Comparison of ENCODE assay signal across 9 cellular contexts in genomic region chr17:74192950-74193781, GRCh38. TPM values are rescaled to one million over a fixed set of nuclear protein-coding genes. Genes with fewer than 3 reads are reported as not detected.
A peak's percentile ranks its signal among the peaks of the same experiment; 100 is the strongest.
DNase-seq lines count a peak whose midpoint lies in the region; ATAC-seq and TF ChIP-seq lines count a peak whose summit lies in the region.
"Had no signal": no experiment of that assay in that cellular context is flagged by ENCODE, and none has a peak within 500 bp of the region (broad histone marks: within the 10 kb centered on the region; RNA-seq: fewer than 3 reads in every experiment).

No MANE protein-coding gene starts in this region.

- 30% methylated on average over 12 of the region's 12 CpGs; no CpG with 5 or more reads in 1 of the 2 donors for WGBS in transverse colon (ENCODE audit: low coverage in 1 of 2), 2 donors

- H3K27ac ChIP-seq in left ventricle myocardium inferior (replicated peaks) (no peak overlapping the region), transverse colon (peak overlapping the region; percentile 16 to 52 (median 34))

- TF ChIP-seq EP300 in transverse colon (IDR thresholded peaks at IDR 0.05; ENCODE audit: low read depth): no peak

- H3K36me3 ChIP-seq in left ventricle myocardium inferior (no peaks in the 10 kb centered on the region), transverse colon (no peaks in the 10 kb centered on the region)

- H3K27me3 Mint-ChIP-seq in activated naive CD8-positive, alpha-beta T cell treated with anti-CD3 and anti-CD28 coated beads, Interleukin-2, amount 50 U/mL, for 24 hours: peaks cover 32% of the 10 kb centered on the region
- H3K27me3 Mint-ChIP-seq in activated naive CD8-positive, alpha-beta T cell treated with anti-CD3 and anti-CD28 coated beads for 36 hours: peaks cover 8% of the 10 kb centered on the region

- TF ChIP-seq CTCF in left ventricle myocardium inferior (IDR thresholded peaks at IDR 0.05; ENCODE audit: borderline replicate concordance) (no peak), transverse colon (IDR thresholded peaks at IDR 0.05) (no peak)

- ATAC-seq in activated naive CD8-positive, alpha-beta T cell treated with anti-CD3 and anti-CD28 coated beads, Interleukin-2, amount 50 U/mL, for 24 hours: peak; percentile 41
- ATAC-seq in HG03135 (IDR thresholded peaks at IDR 0.05; ENCODE audit: unreplicated experiment) (no peak), GM21619 (IDR thresholded peaks at IDR 0.05; ENCODE audit: unreplicated experiment) (no peak), GM18909 (IDR thresholded peaks at IDR 0.05; ENCODE audit: poor library complexity, unreplicated experiment) (no peak)

- no peaks in the 10 kb centered on the region for H3K9me3 Mint-ChIP-seq in activated naive CD8-positive, alpha-beta T cell treated with anti-CD3 and anti-CD28 coated beads, Interleukin-2, amount 50 U/mL, for 24 hours
- H3K9me3 Mint-ChIP-seq in activated naive CD8-positive, alpha-beta T cell treated with anti-CD3 and anti-CD28 coated beads for 36 hours: peaks cover 2% of the 10 kb centered on the region

- H3K4me3 ChIP-seq in left ventricle myocardium inferior: no peak overlapping the region
- no peak overlapping the region for H3K4me3 ChIP-seq in transverse colon

- peaks cover 2% of the 10 kb centered on the region for H3K4me1 Mint-ChIP-seq in activated naive CD8-positive, alpha-beta T cell treated with anti-CD3 and anti-CD28 coated beads, Interleukin-2, amount 50 U/mL, for 24 hours
- H3K4me1 Mint-ChIP-seq in activated naive CD8-positive, alpha-beta T cell treated with anti-CD3 and anti-CD28 coated beads for 36 hours: no peaks in the 10 kb centered on the region
- H3K4me1 Mint-ChIP-seq: B cell had no signal

- H3K4me3 Mint-ChIP-seq in activated naive CD8-positive, alpha-beta T cell treated with anti-CD3 and anti-CD28 coated beads, Interleukin-2, amount 50 U/mL, for 24 hours: no peak overlapping the region
- no peak overlapping the region for H3K4me3 Mint-ChIP-seq in activated naive CD8-positive, alpha-beta T cell treated with anti-CD3 and anti-CD28 coated beads for 36 hours
- H3K4me3 Mint-ChIP-seq: B cell had no signal

- H3K9me3 ChIP-seq in left ventricle myocardium inferior (replicated peaks) (no peaks in the 10 kb centered on the region), transverse colon (no peaks in the 10 kb centered on the region)

- H3K36me3 Mint-ChIP-seq in activated naive CD8-positive, alpha-beta T cell treated with anti-CD3 and anti-CD28 coated beads, Interleukin-2, amount 50 U/mL, for 24 hours (ENCODE audit: low read depth): no peaks in the 10 kb centered on the region
- H3K36me3 Mint-ChIP-seq in activated naive CD8-positive, alpha-beta T cell treated with anti-CD3 and anti-CD28 coated beads for 36 hours: no peaks in the 10 kb centered on the region

- H3K4me1 ChIP-seq in left ventricle myocardium inferior (no peaks in the 10 kb centered on the region), transverse colon (peaks cover 0 to 21% (median 8%) of the 10 kb centered on the region in 4 donors)

- H3K27me3 ChIP-seq in left ventricle myocardium inferior (ENCODE audit: low read depth): peaks cover 58% of the 10 kb centered on the region
- peaks cover 36% of the 10 kb centered on the region for H3K27me3 ChIP-seq in transverse colon

- DNase-seq in activated naive CD8-positive, alpha-beta T cell treated with anti-CD3 and anti-CD28 coated beads, Interleukin-2, amount 50 U/mL, for 24 hours: no peak
- DNase-seq in activated naive CD8-positive, alpha-beta T cell treated with anti-CD3 and anti-CD28 coated beads for 36 hours: no peak
- DNase-seq in NCI-H82 treated with DMSO at 0.1 percent for 48 hours (lab: John Stamatoyannopoulos, UW; ENCODE audit: unreplicated experiment): peak; percentile 97
- peak; percentile 48 for DNase-seq in left ventricle myocardium inferior
- DNase-seq in transverse colon: peak; percentile 62

- no peak for TF ChIP-seq POLR2A in transverse colon (IDR thresholded peaks at IDR 0.05)

- H3K27ac Mint-ChIP-seq in activated naive CD8-positive, alpha-beta T cell treated with anti-CD3 and anti-CD28 coated beads, Interleukin-2, amount 50 U/mL, for 24 hours: no peak overlapping the region
- no peak overlapping the region for H3K27ac Mint-ChIP-seq in activated naive CD8-positive, alpha-beta T cell treated with anti-CD3 and anti-CD28 coated beads for 36 hours
- H3K27ac Mint-ChIP-seq: B cell had no signal

- intact Hi-C loops in left ventricle myocardium inferior (cut with micrococcal nuclease) (no loop called here), transverse colon (cut with DNase I; ENCODE audit: low total_unique reads) (no loop called here)

- in situ Hi-C loops in transverse colon (cut with MboI; ENCODE audit: low pct_ligation_motif_present in 1 of 4, low pct_unique_long_range_greater_than_20kb in 1 of 4, low sequenced_read_pairs in 3 of 4): loop anchor here in 1 of 4 donors (25.0 kb wide), 1 partner anchor 756 kb away; no protein-coding TSS in a partner anchor

RNA-seq across cellular contexts. Expression of gene RPL38, which starts 10.3 kb away (rescaled TPM):
- total RNA-seq in activated naive CD8-positive, alpha-beta T cell treated with anti-CD3 and anti-CD28 coated beads for 36 hours: 1,000 to 10,000 TPM; 1,601 to 1,608 TPM
- 702 TPM for total RNA-seq in left ventricle myocardium inferior
- total RNA-seq in transverse colon: 100 to 1,000 TPM in 3 of 4 donors, 10 to 100 TPM in 1; 65.1 to 310 (median 203) TPM

RNA-seq across cellular contexts. Expression of gene TTYH2, which starts 20.2 kb away (rescaled TPM):
- 1 to 10 TPM; 5.6 to 6.5 TPM for total RNA-seq in activated naive CD8-positive, alpha-beta T cell treated with anti-CD3 and anti-CD28 coated beads for 36 hours
- total RNA-seq in left ventricle myocardium inferior (28.1 TPM), transverse colon (1 to 10 TPM in 2 of 4 donors, under 1 TPM in 2; 0.37 to 5.2 (median 2.3) TPM)

Comparison
In these comparisons a context has a peak if more than half of its experiments do, and no peak if none do; other contexts are left out.
1. DNase-seq: peak in NCI-H82 treated with DMSO at 0.1 percent for 48 hours (single experiment), left ventricle myocardium inferior (single experiment) and transverse colon (single experiment); none in activated naive CD8-positive, alpha-beta T cell treated with anti-CD3 and anti-CD28 coated beads, Interleukin-2, amount 50 U/mL, for 24 hours (single experiment) and activated naive CD8-positive, alpha-beta T cell treated with anti-CD3 and anti-CD28 coated beads for 36 hours (single experiment).